1 cellular context compared by ENCODE assay signal in genomic region chr17:19538095-19539039, GRCh38.
TF ChIP-seq lines count a peak whose summit lies in the region.

No MANE protein-coding gene starts in this region.

TF ChIP-seq in HepG2, 621 proteins besides CTCF, POLR2A, EP300 and RAD21 (continued from another document and continues in another):
- peak; percentile 82 for TF ChIP-seq KAT8 (CRISPR knock-in tag; IDR thresholded peaks at IDR 0.05)
- TF ChIP-seq ZUFSP (CRISPR knock-in tag; IDR thresholded peaks at IDR 0.05; ENCODE audit: borderline replicate concordance), result no peak
- TF ChIP-seq ZBTB37 (CRISPR knock-in tag; IDR thresholded peaks at IDR 0.05), result no peak
- TF ChIP-seq SIN3A (IDR thresholded peaks at IDR 0.05; ENCODE audit: borderline replicate concordance, low read depth, low read length), result peak; percentile 88
- TF ChIP-seq RFX5 (IDR thresholded peaks at IDR 0.05; ENCODE audit: low read depth, low read length), result no peak
- no peak for TF ChIP-seq ZNF296 (CRISPR knock-in tag; conservative IDR thresholded peaks at IDR 0.05)
- no peak for TF ChIP-seq RARG (CRISPR knock-in tag; IDR thresholded peaks at IDR 0.05; ENCODE audit: low read depth)
- TF ChIP-seq PHF8 (CRISPR knock-in tag; IDR thresholded peaks at IDR 0.05), result peak; percentile 31; the same call in 1 of the 2 replicates
- peak; percentile 97 for TF ChIP-seq ZNF772 (CRISPR knock-in tag; IDR thresholded peaks at IDR 0.05)
- TF ChIP-seq ZFAT (CRISPR knock-in tag; conservative IDR thresholded peaks at IDR 0.05), result no peak
- TF ChIP-seq ZNF10 (CRISPR knock-in tag; IDR thresholded peaks at IDR 0.05; ENCODE audit: borderline replicate concordance, low read depth), result no peak
- no peak for TF ChIP-seq ZNF598 (CRISPR knock-in tag; IDR thresholded peaks at IDR 0.05; ENCODE audit: borderline replicate concordance)
- no peak for TF ChIP-seq U2AF1 (optimal IDR thresholded peaks at IDR 0.05; ENCODE audit: low read depth, low read length)
- TF ChIP-seq ZBTB4 (CRISPR knock-in tag; IDR thresholded peaks at IDR 0.05; ENCODE audit: borderline replicate concordance), result no peak
- no peak for TF ChIP-seq HNRNPUL1 (IDR thresholded peaks at IDR 0.05; ENCODE audit: low read depth, low read length)
- peak; percentile 85; the same call in 1 of the 2 replicates for TF ChIP-seq PAWR (CRISPR knock-in tag; IDR thresholded peaks at IDR 0.05; ENCODE audit: borderline replicate concordance)
- 0 out of 2 replicates have a peak, but pooled peaks have one; percentile 26 for TF ChIP-seq ZSCAN21 (CRISPR knock-in tag; IDR thresholded peaks at IDR 0.05; ENCODE audit: borderline replicate concordance)
- TF ChIP-seq ZFP37 (CRISPR knock-in tag; IDR thresholded peaks at IDR 0.05; ENCODE audit: borderline replicate concordance), result no peak
- no peak for TF ChIP-seq IKZF4 (CRISPR knock-in tag; IDR thresholded peaks at IDR 0.05; ENCODE audit: borderline replicate concordance, low read depth, not compliant biosample characterization)
- peak; percentile 96 for TF ChIP-seq ZNF18 (CRISPR knock-in tag; IDR thresholded peaks at IDR 0.05; ENCODE audit: insufficient replicate concordance)
- peak; percentile 86 for TF ChIP-seq ZMAT3 (CRISPR knock-in tag; conservative IDR thresholded peaks at IDR 0.05)
- TF ChIP-seq CENPT (CRISPR knock-in tag; IDR thresholded peaks at IDR 0.05; ENCODE audit: low read depth), result no peak
- TF ChIP-seq TCF7 (IDR thresholded peaks at IDR 0.05; ENCODE audit: low read depth), result peak; percentile 45; the same call in 1 of the 2 replicates
- no peak for TF ChIP-seq SMAD1 (CRISPR knock-in tag; IDR thresholded peaks at IDR 0.05; ENCODE audit: borderline replicate concordance, low read depth)
- TF ChIP-seq ZNF337 (CRISPR knock-in tag; IDR thresholded peaks at IDR 0.05; ENCODE audit: borderline replicate concordance, low read depth), result no peak
- peak; percentile 76; the same call in 1 of the 2 replicates for TF ChIP-seq ZNF503 (CRISPR knock-in tag; IDR thresholded peaks at IDR 0.05)
- TF ChIP-seq AGO1 (IDR thresholded peaks at IDR 0.05; ENCODE audit: low read depth, low read length, poor library complexity, severe bottlenecking), result no peak
- no peak for TF ChIP-seq KLF6 (CRISPR knock-in tag; IDR thresholded peaks at IDR 0.05)
- peak; percentile 60; the same call in 1 of the 2 replicates for TF ChIP-seq ZNF792 (CRISPR knock-in tag; IDR thresholded peaks at IDR 0.05)
- TF ChIP-seq ZNF234 (CRISPR knock-in tag; conservative IDR thresholded peaks at IDR 0.05), result no peak
- TF ChIP-seq ONECUT2 (CRISPR knock-in tag; IDR thresholded peaks at IDR 0.05), result no peak; the same call in 1 of the 2 replicates
- TF ChIP-seq KMT2A (CRISPR knock-in tag; IDR thresholded peaks at IDR 0.05), result peak; percentile 84
- TF ChIP-seq ZNF563 (CRISPR knock-in tag; IDR thresholded peaks at IDR 0.05), result peak; percentile 36; the same call in 1 of the 2 replicates
- TF ChIP-seq NCOA5 (CRISPR knock-in tag; IDR thresholded peaks at IDR 0.05), result no peak
- no peak for TF ChIP-seq SP1 (IDR thresholded peaks at IDR 0.05)
- TF ChIP-seq SP1 (CRISPR knock-in tag; IDR thresholded peaks at IDR 0.05), result 0 out of 2 replicates have a peak, but pooled peaks have one; percentile 6
- TF ChIP-seq NONO (IDR thresholded peaks at IDR 0.05), result no peak
- peak; percentile 86 for TF ChIP-seq NONO (CRISPR knock-in tag; conservative IDR thresholded peaks at IDR 0.05)
- TF ChIP-seq AFF4 (CRISPR knock-in tag; IDR thresholded peaks at IDR 0.05), result no peak
- TF ChIP-seq MIER3 (CRISPR knock-in tag; IDR thresholded peaks at IDR 0.05; ENCODE audit: borderline replicate concordance), result peak; percentile 95; the same call in 1 of the 2 replicates
- TF ChIP-seq ZBTB44 (CRISPR knock-in tag; IDR thresholded peaks at IDR 0.05), result no peak
- peak; percentile 49; the same call in 1 of the 2 replicates for TF ChIP-seq GMEB1 (CRISPR knock-in tag; IDR thresholded peaks at IDR 0.05; ENCODE audit: borderline replicate concordance)
- TF ChIP-seq HIVEP1 (CRISPR knock-in tag; IDR thresholded peaks at IDR 0.05), result peak; percentile 91; the same call in 1 of the 2 replicates
- TF ChIP-seq ZBTB1 (CRISPR knock-in tag; IDR thresholded peaks at IDR 0.05; ENCODE audit: borderline replicate concordance), result no peak
